ENCODE assay signal across 16 cellular contexts in genomic region chr10:70514591-70514990, GRCh38. TPM values are rescaled to one million over a fixed set of nuclear protein-coding genes. Genes with fewer than 3 reads are reported as not detected.
"Had no signal": no experiment of that assay in that cellular context is flagged by ENCODE, and none has a peak within 500 bp of the region (broad histone marks: within the 10 kb centered on the region; RNA-seq: fewer than 3 reads in every experiment).

No MANE protein-coding gene starts in this region.

- H3K9me3 ChIP-seq: breast epithelium, neutrophil, pancreas, psoas muscle, right atrium auricular region, spleen, upper lobe of right lung had no signal

- H3K4me3 Mint-ChIP-seq: activated naive CD8-positive, alpha-beta T cell treated with anti-CD3 and anti-CD28 coated beads for 36 hours; mesothelial cell of epicardium; natural killer cell treated with Interleukin-12 subunit alpha and Interleukin-12 subunit beta and Interleukin-15 and Interleukin-18, amount 100 ng/mL, for 72 hours; T-cell had no signal

- H3K27me3 ChIP-seq: breast epithelium, neutrophil, pancreas, right atrium auricular region, spleen, upper lobe of right lung had no signal

- H3K36me3 Mint-ChIP-seq: activated naive CD8-positive, alpha-beta T cell treated with anti-CD3 and anti-CD28 coated beads for 36 hours; mesothelial cell of epicardium; natural killer cell treated with Interleukin-12 subunit alpha and Interleukin-12 subunit beta and Interleukin-15 and Interleukin-18, amount 100 ng/mL, for 72 hours; T-cell had no signal

- H3K4me3 ChIP-seq: breast epithelium, coronary artery, pancreas, psoas muscle, right atrium auricular region, upper lobe of right lung had no signal

- H3K36me3 ChIP-seq: breast epithelium, neutrophil, pancreas, right atrium auricular region, spleen, upper lobe of right lung had no signal

- H3K27me3 Mint-ChIP-seq: activated naive CD8-positive, alpha-beta T cell treated with anti-CD3 and anti-CD28 coated beads for 36 hours; natural killer cell treated with Interleukin-12 subunit alpha and Interleukin-12 subunit beta and Interleukin-15 and Interleukin-18, amount 100 ng/mL, for 72 hours; T-cell had no signal

- H3K27ac ChIP-seq: breast epithelium, coronary artery, neutrophil, right atrium auricular region, spleen, upper lobe of right lung had no signal

- H3K4me1 Mint-ChIP-seq: T-cell had no signal

- H3K9me3 Mint-ChIP-seq: activated naive CD8-positive, alpha-beta T cell treated with anti-CD3 and anti-CD28 coated beads for 36 hours; mesothelial cell of epicardium; natural killer cell treated with Interleukin-12 subunit alpha and Interleukin-12 subunit beta and Interleukin-15 and Interleukin-18, amount 100 ng/mL, for 72 hours; T-cell had no signal

- H3K27ac Mint-ChIP-seq: activated naive CD8-positive, alpha-beta T cell treated with anti-CD3 and anti-CD28 coated beads for 36 hours; mesothelial cell of epicardium; natural killer cell treated with Interleukin-12 subunit alpha and Interleukin-12 subunit beta and Interleukin-15 and Interleukin-18, amount 100 ng/mL, for 72 hours; T-cell had no signal

- ATAC-seq: T-cell had no signal

- DNase-seq: activated CD4-positive, alpha-beta T cell treated with anti-CD3 and anti-CD28 coated beads, Interleukin-2, amount 50 U/mL, for 4 hours; activated naive CD4-positive, alpha-beta T cell treated with Interleukin-2 at 50 U/mL for 16 hours; stimulated activated CD4-positive, alpha-beta T cell treated with anti-CD3 and anti-CD28 coated beads, Interleukin-4, amount 100 ng/mL, for 1 hour; T-cell; upper lobe of right lung had no signal

RNA-seq across cellular contexts. Expression of gene PALD1, which starts 36.0 kb away (rescaled TPM):
- total RNA-seq: fibroblast of villous mesenchyme had no signal
